Comparison of ENCODE assay signal across 24 cellular contexts in the genomic region with DNA sequence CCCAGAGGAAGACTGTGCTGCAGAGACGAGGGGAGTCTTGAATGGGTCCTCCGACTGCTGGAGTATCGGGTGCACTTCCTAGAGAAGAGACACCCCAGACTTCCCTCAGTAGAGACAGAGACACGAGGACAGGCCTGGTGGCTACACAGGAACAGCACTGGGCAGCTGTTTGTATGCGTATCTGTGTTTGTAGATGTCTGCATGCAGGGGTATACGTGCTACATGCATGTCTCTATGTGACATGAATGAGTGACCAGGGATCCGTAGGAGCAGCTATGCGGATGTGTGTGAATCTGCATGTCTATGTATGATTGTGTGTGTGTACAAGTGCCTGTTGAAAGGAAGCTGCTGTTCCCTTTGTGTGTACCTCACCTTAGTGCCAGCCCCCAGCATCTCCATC. TPM values are rescaled to one million over a fixed set of nuclear protein-coding genes. Genes with fewer than 3 reads are reported as not detected.
"Had no signal": no experiment of that assay in that cellular context is flagged by ENCODE, and none has a peak within 500 bp of the region (broad histone marks: within the 10 kb centered on the region; RNA-seq: fewer than 3 reads in every experiment).

No MANE protein-coding gene starts in this region.

- H3K4me2 ChIP-seq: hepatocyte had no signal

- H3K36me3 Mint-ChIP-seq: activated naive CD8-positive, alpha-beta T cell treated with anti-CD3 and anti-CD28 coated beads, Interleukin-2, amount 10 ng/mL, durations not matched to agents 7 days and 5 days; T-cell; WTC11 had no signal

- H3K4me1 ChIP-seq: foreskin keratinocyte had no signal

- H3K4me3 ChIP-seq: hepatocyte, lower lobe of right lung, upper lobe of right lung had no signal

- H3K27ac Mint-ChIP-seq: activated naive CD4-positive, alpha-beta T cell treated with anti-CD3 and anti-CD28 coated beads for 36 hours; activated naive CD8-positive, alpha-beta T cell treated with anti-CD3 and anti-CD28 coated beads, Interleukin-2, amount 10 ng/mL, durations not matched to agents 7 days and 5 days; activated T-cell treated with anti-CD3 and anti-CD28 coated beads, Interleukin-2, amount 50 U/mL, for 72 hours; immature natural killer cell; naive thymus-derived CD4-positive, alpha-beta T cell; T-cell; WTC11 had no signal

- H2AFZ ChIP-seq: hepatocyte had no signal

- H3K4me1 Mint-ChIP-seq: activated naive CD8-positive, alpha-beta T cell treated with anti-CD3 and anti-CD28 coated beads, Interleukin-2, amount 10 ng/mL, durations not matched to agents 7 days and 5 days; immature natural killer cell; naive thymus-derived CD4-positive, alpha-beta T cell; T-cell had no signal

- H3K27me3 ChIP-seq: hepatocyte had no signal

- H3K36me3 ChIP-seq: lower lobe of right lung, upper lobe of right lung had no signal

- H3K79me2 ChIP-seq: hepatocyte had no signal

- H3K27ac ChIP-seq: foreskin keratinocyte, hepatocyte, lower lobe of right lung, upper lobe of right lung had no signal

- DNase-seq: activated CD4-positive, alpha-beta T cell treated with anti-CD3 and anti-CD28 coated beads, Interleukin-2, amount 50 U/mL, for 48 hours; activated CD8-positive, alpha-beta memory T cell treated with anti-CD3 and anti-CD28 coated beads, Interleukin-2, amount 50 U/mL, for 48 hours; activated effector memory CD4-positive, alpha-beta T cell treated with Interleukin-2 at 50 U/mL for 16 hours; activated naive CD4-positive, alpha-beta T cell treated with anti-CD3 and anti-CD28 coated beads for 36 hours; activated naive CD8-positive, alpha-beta T cell treated with anti-CD3 and anti-CD28 coated beads, Interleukin-2, amount 10 ng/mL, durations not matched to agents 7 days and 5 days; activated T-cell treated with anti-CD3 and anti-CD28 coated beads, Interleukin-2, amount 50 U/mL, for 72 hours; amniotic stem cell; dermis blood vessel endothelial cell; effector CD8-positive, alpha-beta T cell; foreskin keratinocyte; immature natural killer cell; lower lobe of right lung; naive thymus-derived CD4-positive, alpha-beta T cell; nucleus accumbens; retina; stimulated activated CD4-positive, alpha-beta T cell treated with anti-CD3 and anti-CD28 coated beads, Interleukin-4, amount 100 ng/mL, for 24 hours; stimulated activated naive CD8-positive, alpha-beta T cell treated with anti-CD3 and anti-CD28 coated beads, Interleukin-15, Interleukin-2, amounts not matched to agents 100 U/mL and 50 U/mL, for 24 hours; T-cell; upper lobe of right lung had no signal

- H3K9me3 ChIP-seq: lower lobe of right lung, upper lobe of right lung had no signal

- ATAC-seq: activated T-cell treated with anti-CD3 and anti-CD28 coated beads, Interleukin-2, amount 50 U/mL, for 72 hours; foreskin keratinocyte; left lobe of liver; lower lobe of right lung; naive thymus-derived CD4-positive, alpha-beta T cell; stimulated activated naive CD8-positive, alpha-beta T cell treated with anti-CD3 and anti-CD28 coated beads, Interleukin-15, Interleukin-2, amounts not matched to agents 100 U/mL and 50 U/mL, for 24 hours; T-cell; upper lobe of right lung; WTC11 had no signal

- H3K9me3 Mint-ChIP-seq: activated naive CD4-positive, alpha-beta T cell treated with anti-CD3 and anti-CD28 coated beads for 36 hours; activated naive CD8-positive, alpha-beta T cell treated with anti-CD3 and anti-CD28 coated beads, Interleukin-2, amount 10 ng/mL, durations not matched to agents 7 days and 5 days; activated T-cell treated with anti-CD3 and anti-CD28 coated beads, Interleukin-2, amount 50 U/mL, for 72 hours; WTC11 had no signal

- H3K4me3 Mint-ChIP-seq: activated naive CD4-positive, alpha-beta T cell treated with anti-CD3 and anti-CD28 coated beads for 36 hours; activated naive CD8-positive, alpha-beta T cell treated with anti-CD3 and anti-CD28 coated beads, Interleukin-2, amount 10 ng/mL, durations not matched to agents 7 days and 5 days; activated T-cell treated with anti-CD3 and anti-CD28 coated beads, Interleukin-2, amount 50 U/mL, for 72 hours; immature natural killer cell; naive thymus-derived CD4-positive, alpha-beta T cell; T-cell; WTC11 had no signal

RNA-seq across cellular contexts. Expression of a gene that starts 31.2 kb away (rescaled TPM):
- total RNA-seq: activated CD8-positive, alpha-beta memory T cell treated with anti-CD3 and anti-CD28 coated beads for 36 hours; activated naive CD4-positive, alpha-beta T cell treated with anti-CD3 and anti-CD28 coated beads for 36 hours; activated naive CD8-positive, alpha-beta T cell treated with anti-CD3 and anti-CD28 coated beads, Interleukin-2, amount 10 ng/mL, durations not matched to agents 7 days and 5 days; activated T-cell treated with anti-CD3 and anti-CD28 coated beads, Interleukin-2, amount 50 U/mL, for 72 hours; dermis blood vessel endothelial cell; foreskin keratinocyte; naive thymus-derived CD4-positive, alpha-beta T cell; T-cell had no signal
- polyA plus RNA-seq: foreskin keratinocyte; immature natural killer cell; naive thymus-derived CD4-positive, alpha-beta T cell had no signal

RNA-seq across cellular contexts. Expression of a gene that starts 35.6 kb away (rescaled TPM):
- total RNA-seq: activated naive CD8-positive, alpha-beta T cell treated with anti-CD3 and anti-CD28 coated beads, Interleukin-2, amount 10 ng/mL, durations not matched to agents 7 days and 5 days; dermis blood vessel endothelial cell; foreskin keratinocyte; mesenteric fat pad had no signal
